Comparison of ENCODE assay signal across 10 cellular contexts in genomic region chr7:151113344-151114150, GRCh38. TPM values are rescaled to one million over a fixed set of nuclear protein-coding genes. Genes with fewer than 3 reads are reported as not detected.
DNase-seq lines count a peak whose midpoint lies in the region; ATAC-seq and TF ChIP-seq lines count a peak whose summit lies in the region.
"Had no signal": no experiment of that assay in that cellular context is flagged by ENCODE, and none has a peak within 500 bp of the region (broad histone marks: within the 10 kb centered on the region; RNA-seq: fewer than 3 reads in every experiment).

No MANE protein-coding gene starts in this region.

- TF ChIP-seq POLR2A in adrenal gland (IDR thresholded peaks at IDR 0.05), result no peak

- intact Hi-C loops in adrenal gland (cut with DNase I), result loop anchor here (5.0 kb wide), 3 partner anchors 91 to 216 kb away; partner anchors contain the start of gene ATG9B (in 1 of the 2)

- ATAC-seq in GM23338 (peak; percentile 23), T-helper 17 cell (no peak), GM21717 (IDR thresholded peaks at IDR 0.05; ENCODE audit: unreplicated experiment) (no peak), HG03469 (IDR thresholded peaks at IDR 0.05; ENCODE audit: unreplicated experiment) (no peak)

- TF ChIP-seq CTCF in GM23338 (conservative IDR thresholded peaks at IDR 0.05; ENCODE audit: low read depth in 2 of 2), result no peak
- no peak for TF ChIP-seq CTCF in fibroblast of mammary gland (conservative IDR thresholded peaks at IDR 0.05; ENCODE audit: control insufficient read depth, insufficient read depth, low read depth, low read length)
- no peak for TF ChIP-seq CTCF in progenitor cell of endocrine pancreas (IDR thresholded peaks at IDR 0.05; ENCODE audit: unreplicated experiment)
- no peak for TF ChIP-seq CTCF in adrenal gland (IDR thresholded peaks at IDR 0.05)

- peak overlapping the region; percentile 50; the same call in 1 of the 2 replicates for H3K4me3 ChIP-seq in GM23338
- no peak overlapping the region for H3K4me3 ChIP-seq in fibroblast of mammary gland (ENCODE audit: control insufficient read depth, low read depth, low read length)
- H3K4me3 ChIP-seq in adrenal gland, result no peak overlapping the region

- H4K20me1 ChIP-seq in GM23338 (replicated peaks; ENCODE audit: insufficient read depth), result peaks cover 47% of the 10 kb centered on the region

- H3K27me3 ChIP-seq in GM23338 (ENCODE audit: insufficient read depth), result peaks cover 25% of the 10 kb centered on the region
- no peaks in the 10 kb centered on the region for H3K27me3 ChIP-seq in adrenal gland

- peaks cover 17% of the 10 kb centered on the region for H3K79me2 ChIP-seq in GM23338 (replicated peaks; ENCODE audit: insufficient read depth)

- H3K9me3 Mint-ChIP-seq in GM23338 (no peaks in the 10 kb centered on the region), progenitor cell of endocrine pancreas (ENCODE audit: low read depth) (no peaks in the 10 kb centered on the region)

- H3K4me3 Mint-ChIP-seq in GM23338 (peak overlapping the region; percentile 57), T-helper 17 cell (peak overlapping the region; percentile 36), progenitor cell of endocrine pancreas (ENCODE audit: low read depth) (peak overlapping the region; percentile 63)

- H3K27ac Mint-ChIP-seq in GM23338 (no peak overlapping the region), T-helper 17 cell (no peak overlapping the region), progenitor cell of endocrine pancreas (peak overlapping the region; percentile 85)

- H3K36me3 Mint-ChIP-seq in GM23338 (ENCODE audit: low read depth) (peaks cover 3% of the 10 kb centered on the region; the same call in 2 of the 3 replicates), T-helper 17 cell (ENCODE audit: low read depth) (no peaks in the 10 kb centered on the region), progenitor cell of endocrine pancreas (ENCODE audit: insufficient read depth) (peaks cover under 1% of the 10 kb centered on the region)

- no peaks in the 10 kb centered on the region for H3K9me2 ChIP-seq in GM23338 (ENCODE audit: insufficient read depth)

- DNase-seq in GM23338 (ENCODE audit: low spot score), result peak; percentile 79
- no peak for DNase-seq in T-helper 17 cell
- peak; percentile 57 for DNase-seq in fibroblast of mammary gland (ENCODE audit: low read depth)
- DNase-seq in progenitor cell of endocrine pancreas (ENCODE audit: low spot score, unreplicated experiment), result no peak
- DNase-seq in activated effector memory CD4-positive, alpha-beta T cell treated with anti-CD3 and anti-CD28 coated beads, Interleukin-2, amount 50 U/mL, for 16 hours, result no peak
- DNase-seq in adrenal gland, result no peak
- DNase-seq: anterior cingulate cortex, NCI-H510A treated with DMSO at 0.1 percent for 48 hours had no signal

- H3F3A ChIP-seq in GM23338 (replicated peaks; ENCODE audit: low read depth), result peaks cover 15% of the 10 kb centered on the region

- H3K9me3 ChIP-seq in T-helper 17 cell (ENCODE audit: control insufficient read depth, low read length, poor library complexity, severe bottlenecking) (no peaks in the 10 kb centered on the region), adrenal gland (replicated peaks in 1 of 3) (no peaks in the 10 kb centered on the region)

- H3K27me3 Mint-ChIP-seq in GM23338 (ENCODE audit: insufficient read depth, low read depth, poor library complexity) (peaks cover 21% of the 10 kb centered on the region), T-helper 17 cell (no peaks in the 10 kb centered on the region), progenitor cell of endocrine pancreas (peaks cover 2% of the 10 kb centered on the region)

- WGBS in adrenal gland, 4 donors, result 77 to 82% (median 80%) methylated on average over 7 to 13 of the region's 13 CpGs

- no peak overlapping the region for H2AFZ ChIP-seq in GM23338

- H3K36me3 ChIP-seq in GM23338 (ENCODE audit: insufficient read depth) (no peaks in the 10 kb centered on the region), adrenal gland (replicated peaks in 1 of 2) (peaks cover 0 to 10% of the 10 kb centered on the region in 2 donors)

- H3K4me2 ChIP-seq in GM23338, result peak overlapping the region; percentile 79

- H3K27ac ChIP-seq in GM23338 (ENCODE audit: low read depth), result peak overlapping the region; percentile 32; the same call in 1 of the 2 replicates
- peak overlapping the region in 2 of 5 donors; percentile 19 to 26 for H3K27ac ChIP-seq in adrenal gland

- H3K4me1 ChIP-seq in GM23338 (ENCODE audit: insufficient read depth) (peaks cover 22% of the 10 kb centered on the region), adrenal gland (replicated peaks in 1 of 2) (peaks cover 0 to 7% of the 10 kb centered on the region in 2 donors)

- H3K4me1 Mint-ChIP-seq in GM23338 (peaks cover 38% of the 10 kb centered on the region), T-helper 17 cell (peaks cover 17% of the 10 kb centered on the region), progenitor cell of endocrine pancreas (ENCODE audit: low read depth) (peaks cover 34% of the 10 kb centered on the region)

TF ChIP-seq in GM23338, 12 proteins besides CTCF, POLR2A, EP300 and RAD21 (continues in another document):
- TF ChIP-seq EZH2 (IDR thresholded peaks at IDR 0.05; ENCODE audit: low read depth, unreplicated experiment) (no peak), NANOG (IDR thresholded peaks at IDR 0.05; ENCODE audit: borderline replicate concordance) (no peak), EZH2phosphoT487 (IDR thresholded peaks at IDR 0.05; ENCODE audit: unreplicated experiment) (no peak), CREB1 (CRISPR knock-in tag; IDR thresholded peaks at IDR 0.05; ENCODE audit: low read depth) (no peak), JUNB (IDR thresholded peaks at IDR 0.05; ENCODE audit: unreplicated experiment) (no peak)
- TF ChIP-seq, protein P1, sequence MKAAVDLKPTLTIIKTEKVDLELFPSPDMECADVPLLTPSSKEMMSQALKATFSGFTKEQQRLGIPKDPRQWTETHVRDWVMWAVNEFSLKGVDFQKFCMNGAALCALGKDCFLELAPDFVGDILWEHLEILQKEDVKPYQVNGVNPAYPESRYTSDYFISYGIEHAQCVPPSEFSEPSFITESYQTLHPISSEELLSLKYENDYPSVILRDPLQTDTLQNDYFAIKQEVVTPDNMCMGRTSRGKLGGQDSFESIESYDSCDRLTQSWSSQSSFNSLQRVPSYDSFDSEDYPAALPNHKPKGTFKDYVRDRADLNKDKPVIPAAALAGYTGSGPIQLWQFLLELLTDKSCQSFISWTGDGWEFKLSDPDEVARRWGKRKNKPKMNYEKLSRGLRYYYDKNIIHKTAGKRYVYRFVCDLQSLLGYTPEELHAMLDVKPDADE (IDR thresholded peaks at IDR 0.05), result no peak

RNA-seq across cellular contexts. Expression of gene AGAP3, which starts 27.3 kb away (rescaled TPM):
- total RNA-seq in GM23338 (2014; rRNA removed; shearing (Covaris generic)), result 32.2 and 39.2 TPM in 2 replicates
- polyA plus RNA-seq in GM23338 (2016; fragmentation: Nextera tagmentation; extraction: Ambion mirVana) (24.0 and 24.9 TPM in 2 replicates), adrenal gland (100 to 1,000 TPM in 2 of 3 donors, 10 to 100 TPM in 1; 18.3 to 236 (median 111) TPM)
- total RNA-seq in T-helper 17 cell (10 to 100 TPM; 45.6 to 53.0 TPM), progenitor cell of endocrine pancreas (112 and 114 TPM in 2 replicates), adrenal gland (100 to 1,000 TPM in 1 of 8 donors, 10 to 100 TPM in 7; 38.0 to 105 (median 50.9) TPM)

RNA-seq across cellular contexts. Expression of gene TMUB1, which starts 30.3 kb away (rescaled TPM):
- total RNA-seq in GM23338 (2014; rRNA removed; shearing (Covaris generic)), result 37.1 and 61.1 TPM in 2 replicates
- polyA plus RNA-seq in GM23338 (2016; fragmentation: Nextera tagmentation; extraction: Ambion mirVana) (47.6 and 59.6 TPM in 2 replicates), adrenal gland (100 to 1,000 TPM in 2 of 3 donors, 1 to 10 TPM in 1; 5.2 to 152 (median 101) TPM)
- total RNA-seq in T-helper 17 cell (10 to 100 TPM; 46.6 to 52.4 TPM), progenitor cell of endocrine pancreas (40.4 and 48.6 TPM in 2 replicates), adrenal gland (10 to 100 TPM; 31.5 to 74.6 (median 43.4) TPM)

RNA-seq across cellular contexts. Expression of gene FASTK, which starts 32.9 kb away (rescaled TPM):
- 42.5 and 57.4 TPM in 2 replicates for total RNA-seq in GM23338 (2014; rRNA removed; shearing (Covaris generic))
- polyA plus RNA-seq in GM23338 (2016; fragmentation: Nextera tagmentation; extraction: Ambion mirVana) (36.4 and 37.4 TPM in 2 replicates), adrenal gland (100 to 1,000 TPM in 2 of 3 donors, 10 to 100 TPM in 1; 21.4 to 516 (median 281) TPM)
- total RNA-seq in T-helper 17 cell (10 to 100 TPM; 67.7 to 82.2 TPM), progenitor cell of endocrine pancreas (75.0 and 81.9 TPM in 2 replicates), adrenal gland (100 to 1,000 TPM in 1 of 8 donors, 10 to 100 TPM in 7; 42.0 to 112 (median 85.8) TPM)

RNA-seq across cellular contexts. Expression of gene GBX1, which starts 53.9 kb away (rescaled TPM):
- 0.24 and 1.8 TPM in 2 replicates for total RNA-seq in GM23338 (2014; rRNA removed; shearing (Covaris generic))
- polyA plus RNA-seq in GM23338 (2016; fragmentation: Nextera tagmentation; extraction: Ambion mirVana), result not detected in 2 replicates
- not detected for total RNA-seq in T-helper 17 cell
- 2.0 and 2.1 TPM in 2 replicates for total RNA-seq in progenitor cell of endocrine pancreas
- total RNA-seq in adrenal gland, result not detected
- not detected for polyA plus RNA-seq in adrenal gland

RNA-seq across cellular contexts. Expression of gene SLC4A2, which starts 54.2 kb away (rescaled TPM):
- total RNA-seq in GM23338 (2014; rRNA removed; shearing (Covaris generic)), result 90.4 and 106 TPM in 2 replicates
- polyA plus RNA-seq in GM23338 (2016; fragmentation: Nextera tagmentation; extraction: Ambion mirVana), result 64.8 and 75.5 TPM in 2 replicates
- 10 to 100 TPM; 48.9 to 61.3 TPM for total RNA-seq in T-helper 17 cell
- total RNA-seq in progenitor cell of endocrine pancreas, result 208 and 213 TPM in 2 replicates
- 100 to 1,000 TPM in 7 of 8 donors, 10 to 100 TPM in 1; 67.4 to 179 (median 155) TPM for total RNA-seq in adrenal gland
- polyA plus RNA-seq in adrenal gland, result 100 to 1,000 TPM in 2 of 3 donors, 10 to 100 TPM in 1; 31.5 to 258 (median 157) TPM

Comparison
In these comparisons a context has a peak if more than half of its experiments do, and no peak if none do; other contexts are left out.
1. DNase-seq: peak in GM23338 (single experiment) and fibroblast of mammary gland (single experiment); none in T-helper 17 cell (0 of 3), progenitor cell of endocrine pancreas (single experiment), activated effector memory CD4-positive, alpha-beta T cell treated with anti-CD3 and anti-CD28 coated beads, Interleukin-2, amount 50 U/mL, for 16 hours (single experiment) and adrenal gland (0 of 7).
2. Peak in every context shown above with its lines, with median percentiles within 50 percentile points of each other: H3K4me3 Mint-ChIP-seq.